ENCODE assay signal across 15 cellular contexts in the genomic region with DNA sequence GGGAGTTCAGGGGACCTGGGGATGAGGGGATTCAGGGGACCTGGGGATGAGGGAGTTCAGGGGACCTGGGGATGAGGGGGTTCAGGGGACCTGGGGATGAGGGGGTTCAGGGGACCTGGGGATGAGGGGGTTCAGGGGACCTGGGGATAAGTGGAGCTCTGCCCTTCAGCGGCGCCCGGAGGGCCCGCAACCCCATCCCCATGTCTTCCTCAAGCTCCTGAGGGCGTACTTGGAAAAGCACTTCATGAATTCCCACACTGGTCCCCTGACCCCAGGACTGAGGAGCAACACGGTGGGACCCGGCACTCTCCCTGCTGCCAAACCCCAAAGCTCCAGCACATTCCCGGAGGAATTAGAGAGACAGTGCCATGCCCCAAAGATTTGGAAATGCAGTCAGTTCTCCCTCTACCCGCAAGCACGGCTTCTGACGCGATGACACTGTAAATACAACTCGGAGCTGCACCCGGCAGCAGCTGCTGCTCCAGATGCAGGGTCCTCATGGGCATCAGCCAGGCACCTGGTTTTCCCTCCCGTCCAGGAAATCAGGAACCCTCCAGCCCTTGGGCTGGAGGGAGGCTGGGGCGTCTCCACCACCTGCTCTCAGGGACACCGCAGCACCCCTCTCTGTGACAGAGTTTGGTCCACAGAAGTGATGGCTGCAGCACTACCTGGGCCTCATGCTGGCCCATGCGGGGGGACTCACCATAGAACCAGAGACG. TPM values are rescaled to one million over a fixed set of nuclear protein-coding genes. Genes with fewer than 3 reads are reported as not detected.
"Had no signal": no experiment of that assay in that cellular context is flagged by ENCODE, and none has a peak within 500 bp of the region (broad histone marks: within the 10 kb centered on the region; RNA-seq: fewer than 3 reads in every experiment).

No MANE protein-coding gene starts in this region.

- H3K27me3 ChIP-seq: ovary had no signal

- H3K4me1 ChIP-seq: transverse colon had no signal

- H3K36me3 ChIP-seq: left ventricle myocardium inferior, ovary, transverse colon had no signal

- H3K9me3 Mint-ChIP-seq: activated CD4-positive, alpha-beta T cell treated with anti-CD3 and anti-CD28 coated beads, Interleukin-2, amount 10 ng/mL, durations not matched to agents 7 days and 5 days; activated naive CD8-positive, alpha-beta T cell treated with anti-CD3 and anti-CD28 coated beads, Interleukin-2, amount 10 ng/mL, durations not matched to agents 7 days and 5 days; activated T-helper 2 cell treated with anti-CD3 and anti-CD28 coated beads, Interferon-gamma antibody, Interleukin-2, Interleukin-4, amounts not matched to agents 10 μg/mL and 5 μg/mL and 100 μg/mL, durations not matched to agents 14 hours and 24 hours and 36 hours; nephron progenitor cell; stimulated activated memory B cell treated with anti-CD40 and anti-IgM and Interleukin-4, amounts not matched to agents 10 μg/mL and 1 μg/mL and 100 μg/mL, for 72 hours had no signal

- H3K27ac Mint-ChIP-seq: activated CD4-positive, alpha-beta T cell treated with anti-CD3 and anti-CD28 coated beads, Interleukin-2, amount 10 ng/mL, durations not matched to agents 7 days and 5 days; activated naive CD8-positive, alpha-beta T cell treated with anti-CD3 and anti-CD28 coated beads, Interleukin-2, amount 10 ng/mL, durations not matched to agents 7 days and 5 days; activated T-helper 2 cell treated with anti-CD3 and anti-CD28 coated beads, Interferon-gamma antibody, Interleukin-2, Interleukin-4, amounts not matched to agents 10 μg/mL and 5 μg/mL and 100 μg/mL, durations not matched to agents 14 hours and 24 hours and 36 hours; nephron progenitor cell; stimulated activated memory B cell treated with anti-CD40 and anti-IgM and Interleukin-4, amounts not matched to agents 10 μg/mL and 1 μg/mL and 100 μg/mL, for 72 hours; WTC11 had no signal

- H3K27ac ChIP-seq: left ventricle myocardium inferior, ovary, SK-N-MC, transverse colon had no signal

- H3K4me3 Mint-ChIP-seq: activated CD4-positive, alpha-beta T cell treated with anti-CD3 and anti-CD28 coated beads, Interleukin-2, amount 10 ng/mL, durations not matched to agents 7 days and 5 days; activated naive CD8-positive, alpha-beta T cell treated with anti-CD3 and anti-CD28 coated beads, Interleukin-2, amount 10 ng/mL, durations not matched to agents 7 days and 5 days; nephron progenitor cell; stimulated activated memory B cell treated with anti-CD40 and anti-IgM and Interleukin-4, amounts not matched to agents 10 μg/mL and 1 μg/mL and 100 μg/mL, for 72 hours; WTC11 had no signal

- H3K9me3 ChIP-seq: left ventricle myocardium inferior, ovary, transverse colon had no signal

- H3K4me1 Mint-ChIP-seq: activated CD4-positive, alpha-beta T cell treated with anti-CD3 and anti-CD28 coated beads, Interleukin-2, amount 10 ng/mL, durations not matched to agents 7 days and 5 days; activated naive CD8-positive, alpha-beta T cell treated with anti-CD3 and anti-CD28 coated beads, Interleukin-2, amount 10 ng/mL, durations not matched to agents 7 days and 5 days; nephron progenitor cell; stimulated activated memory B cell treated with anti-CD40 and anti-IgM and Interleukin-4, amounts not matched to agents 10 μg/mL and 1 μg/mL and 100 μg/mL, for 72 hours had no signal

- ATAC-seq: stimulated activated memory B cell treated with anti-CD40 and anti-IgM and Interleukin-4, amounts not matched to agents 10 μg/mL and 1 μg/mL and 100 μg/mL, for 72 hours; WTC11 had no signal

- H3K4me3 ChIP-seq: ovary, transverse colon had no signal

- DNase-seq: activated CD4-positive, alpha-beta T cell treated with anti-CD3 and anti-CD28 coated beads, Interleukin-2, amount 10 ng/mL, durations not matched to agents 7 days and 5 days; activated CD8-positive, alpha-beta memory T cell treated with anti-CD3 and anti-CD28 coated beads for 24 hours; activated T-cell treated with anti-CD3 and anti-CD28 coated beads for 4 hours; foreskin melanocyte; left ventricle myocardium inferior; mesendoderm; nephron progenitor cell; ovary; transverse colon had no signal

RNA-seq across cellular contexts. Expression of gene TMEM179, which starts 57.8 kb away (rescaled TPM):
- polyA plus RNA-seq: aorta had no signal
